24 cellular contexts compared by ENCODE assay signal in the genomic region with DNA sequence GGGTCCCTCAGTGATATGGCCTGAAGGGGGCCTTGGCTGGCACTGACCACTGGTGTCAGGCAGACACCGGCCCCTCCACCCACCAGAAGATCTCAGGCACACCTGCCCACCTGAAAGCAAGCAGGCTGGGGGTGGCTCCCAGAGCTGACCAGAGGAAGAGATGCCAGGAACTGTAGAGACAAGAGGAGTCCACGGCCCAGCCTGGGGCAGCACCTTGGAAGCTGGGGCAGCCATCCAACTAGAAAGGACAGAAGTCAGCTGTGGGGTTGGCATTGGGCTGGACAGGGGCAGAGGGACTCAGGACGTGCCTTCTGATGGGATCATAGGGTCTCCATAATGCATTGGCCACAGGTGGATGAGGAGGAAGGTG.
"Had no signal": no experiment of that assay in that cellular context is flagged by ENCODE, and none has a peak within 500 bp of the region (broad histone marks: within the 10 kb centered on the region; RNA-seq: fewer than 3 reads in every experiment).

No MANE protein-coding gene starts in this region.

- ATAC-seq: naive thymus-derived CD4-positive, alpha-beta T cell; natural killer cell; stimulated activated naive B cell treated with anti-CD40 and anti-IgM and Interleukin-4, amounts not matched to agents 10 μg/mL and 1 μg/mL and 100 μg/mL, for 72 hours had no signal

- H3K27ac ChIP-seq: neural progenitor cell, ovary, parathyroid adenoma, psoas muscle, right lobe of liver, sigmoid colon, stomach, suprapubic skin, tibial artery, transverse colon, vagina had no signal

- H3K4me2 ChIP-seq: neural progenitor cell had no signal

- H2AFZ ChIP-seq: neural progenitor cell, parathyroid adenoma had no signal

- H3K27me3 ChIP-seq: neural progenitor cell, ovary, right lobe of liver, sigmoid colon, stomach, suprapubic skin, testis, tibial artery, transverse colon, vagina had no signal

- H3K79me2 ChIP-seq: parathyroid adenoma had no signal

- H3K9me3 ChIP-seq: ovary, right lobe of liver, sigmoid colon, testis, tibial artery, vagina had no signal

- DNase-seq: naive thymus-derived CD4-positive, alpha-beta T cell; natural killer cell; occipital lobe; ovary; psoas muscle; right lobe of liver; sigmoid colon; small intestine; stimulated activated CD4-positive, alpha-beta T cell treated with anti-CD3 and anti-CD28 coated beads, Interleukin-12 subunit alpha, Interleukin-12 subunit beta, amount 100 ng/mL, for 4 hours; stimulated activated CD4-positive, alpha-beta T cell treated with anti-CD3 and anti-CD28 coated beads, Interleukin-1b, Interleukin-23, amount 100 ng/mL, for 48 hours; stimulated activated CD4-positive, alpha-beta T cell treated with anti-CD3 and anti-CD28 coated beads, Interleukin-4, amount 100 ng/mL, for 1 hour; stimulated activated CD4-positive, alpha-beta T cell treated with anti-CD3 and anti-CD28 coated beads, Interleukin-4, amount 100 ng/mL, for 4 hours; stimulated activated CD8-positive, alpha-beta memory T cell treated with anti-CD3 and anti-CD28 coated beads, Interleukin-4, amount 100 ng/mL, for 48 hours; stimulated activated naive B cell treated with anti-CD40 and anti-IgM and Interleukin-4, amounts not matched to agents 10 μg/mL and 1 μg/mL and 100 μg/mL, for 72 hours; stimulated activated naive CD4-positive, alpha-beta T cell treated with Interleukin-2 at 50 U/mL for 16 hours; stomach; substantia nigra; tibial artery; transverse colon had no signal

- H3K36me3 ChIP-seq: neural progenitor cell, ovary, right lobe of liver, sigmoid colon, stomach, suprapubic skin, tibial artery, transverse colon, vagina had no signal

- H3K4me3 ChIP-seq: neural progenitor cell, ovary, psoas muscle, right lobe of liver, sigmoid colon, stomach, suprapubic skin, testis, tibial artery, transverse colon, vagina had no signal

- H3K9ac ChIP-seq: neural progenitor cell, parathyroid adenoma had no signal

- H3K4me1 ChIP-seq: neural progenitor cell, parathyroid adenoma, psoas muscle, right lobe of liver, suprapubic skin, tibial artery, transverse colon had no signal
